ENCODE assay signal across 23 cellular contexts in the genomic region with DNA sequence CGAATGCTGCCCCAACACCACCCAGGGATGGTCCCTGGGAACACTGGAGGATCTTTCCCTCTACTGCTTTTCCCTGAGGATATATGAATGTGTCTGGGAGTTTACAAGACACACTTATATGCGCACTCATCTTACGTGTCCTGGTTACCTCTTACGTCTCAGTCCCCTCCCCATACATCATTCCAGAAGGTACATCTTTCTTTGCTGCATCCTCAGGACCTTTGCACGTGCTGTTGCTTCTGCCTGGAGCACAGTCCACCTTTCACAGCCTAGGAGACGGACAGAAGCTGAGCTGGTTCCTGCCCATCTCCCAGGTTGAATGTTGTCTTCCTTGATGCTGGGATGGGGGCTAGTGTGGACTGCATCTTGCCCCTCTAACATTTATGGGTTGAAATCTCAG.
"Had no signal": no experiment of that assay in that cellular context is flagged by ENCODE, and none has a peak within 500 bp of the region (broad histone marks: within the 10 kb centered on the region; RNA-seq: fewer than 3 reads in every experiment).

No MANE protein-coding gene starts in this region.

- H2AFZ ChIP-seq: parathyroid adenoma had no signal

- ATAC-seq: effector memory CD8-positive, alpha-beta T cell; gastrocnemius medialis; heart right ventricle; left cardiac atrium; right lobe of liver had no signal

- H3K4me1 Mint-ChIP-seq: naive B cell, nephron had no signal

- H3K4me3 Mint-ChIP-seq: dendritic cell treated with granulocyte-macrophage colony-stimulating factor and Interleukin-4, amounts not matched to agents 40 ng/mL and 50 ng/mL, for 4 days; effector memory CD8-positive, alpha-beta T cell; naive B cell; nephron; type B pancreatic cell had no signal

- H3K9me3 ChIP-seq: gastrocnemius medialis, prostate gland, right lobe of liver had no signal

- DNase-seq: cerebellar nuclear complex; effector memory CD8-positive, alpha-beta T cell; gastrocnemius medialis; heart right ventricle; left cardiac atrium; midbrain; naive B cell; retina; right lobe of liver; stimulated activated CD4-positive, alpha-beta T cell treated with anti-CD3 and anti-CD28 coated beads, Interleukin-2, amount 100 ng/mL, for 24 hours; stimulated activated CD4-positive, alpha-beta T cell treated with anti-CD3 and anti-CD28 coated beads, Interleukin-4, amount 100 ng/mL, for 4 hours; stimulated activated naive CD4-positive, alpha-beta T cell; stomach had no signal

- H3K4me3 ChIP-seq: esophagus muscularis mucosa, gastrocnemius medialis, heart right ventricle, prostate gland, right lobe of liver, stomach had no signal

- H3K27ac ChIP-seq: epithelial cell of prostate, esophagus muscularis mucosa, gastrocnemius medialis, heart right ventricle, parathyroid adenoma, prostate gland, right lobe of liver, stomach had no signal

- H3K36me3 Mint-ChIP-seq: type B pancreatic cell had no signal

- H3K4me1 ChIP-seq: gastrocnemius medialis, heart right ventricle, parathyroid adenoma, prostate gland, right lobe of liver, stomach had no signal

- H3K36me3 ChIP-seq: esophagus muscularis mucosa, gastrocnemius medialis, heart right ventricle, prostate gland, right lobe of liver, stomach had no signal

- H3K27me3 ChIP-seq: esophagus muscularis mucosa had no signal

- H3K79me2 ChIP-seq: parathyroid adenoma had no signal

- H3K9ac ChIP-seq: parathyroid adenoma had no signal

- FAIRE-seq: colon, keratinocyte, urothelium cell line had no signal
